ENCODE assay signal across 15 cellular contexts in genomic region chr4:184459413-184459812, GRCh38. TPM values are rescaled to one million over a fixed set of nuclear protein-coding genes. Genes with fewer than 3 reads are reported as not detected.
DNase-seq lines count a peak whose midpoint lies in the region; ATAC-seq and TF ChIP-seq lines count a peak whose summit lies in the region.
"Had no signal": no experiment of that assay in that cellular context is flagged by ENCODE, and none has a peak within 500 bp of the region (broad histone marks: within the 10 kb centered on the region; RNA-seq: fewer than 3 reads in every experiment).

No MANE protein-coding gene starts in this region.

- peak overlapping the region; percentile 29 for H3K27ac ChIP-seq in effector memory CD4-positive, alpha-beta T cell (ENCODE audit: insufficient read depth, low read length, poor library complexity, severe bottlenecking)
- H3K27ac ChIP-seq in dorsolateral prefrontal cortex, result peak overlapping the region in 1 of 59 donors; percentile 1
- H3K27ac ChIP-seq: gastrocnemius medialis, parathyroid adenoma, SJCRH30 had no signal

- peaks cover 19% of the 10 kb centered on the region for H3K36me3 Mint-ChIP-seq in activated CD4-positive, alpha-beta T cell treated with anti-CD3 and anti-CD28 coated beads for 36 hours (ENCODE audit: low read depth)
- peaks cover 20% of the 10 kb centered on the region for H3K36me3 Mint-ChIP-seq in T-cell
- H3K36me3 Mint-ChIP-seq in stimulated activated memory B cell treated with anti-CD40 and anti-IgM and Interleukin-4, amounts not matched to agents 10 μg/mL and 1 μg/mL and 100 μg/mL, for 72 hours, result peaks cover 38% of the 10 kb centered on the region

- H3K4me1 ChIP-seq in effector memory CD4-positive, alpha-beta T cell (ENCODE audit: control insufficient read depth, insufficient read depth, low read length, poor library complexity, severe bottlenecking), result peaks cover 13% of the 10 kb centered on the region
- H3K4me1 ChIP-seq: SJCRH30 had no signal

- H3K4me3 Mint-ChIP-seq in activated CD4-positive, alpha-beta T cell treated with anti-CD3 and anti-CD28 coated beads for 36 hours, result peak overlapping the region; percentile 4
- H3K4me3 Mint-ChIP-seq in T-cell, result peak overlapping the region in 2 of 3 donors; percentile 29 to 38
- H3K4me3 Mint-ChIP-seq in stimulated activated memory B cell treated with anti-CD40 and anti-IgM and Interleukin-4, amounts not matched to agents 10 μg/mL and 1 μg/mL and 100 μg/mL, for 72 hours, result no peak overlapping the region
- H3K4me3 Mint-ChIP-seq: activated CD4-positive, alpha-beta T cell treated with anti-CD3 and anti-CD28 coated beads, Interleukin-2, amount 10 ng/mL, durations not matched to agents 7 days and 5 days had no signal

- CTCF ChIA-PET in activated CD4-positive, alpha-beta T cell treated with anti-CD3 and anti-CD28 coated beads for 36 hours (lab: Charles Lee), result interaction anchor here (0.6 to 1.3 kb wide), 6 partner anchors 39 to 800 kb away, joined by 3 to 5 read pairs (median 4); partner anchors contain the start of gene TRAPPC11
- CTCF ChIA-PET in T-cell (lab: Charles Lee), result no interaction called here

- H3K4me1 Mint-ChIP-seq in activated CD4-positive, alpha-beta T cell treated with anti-CD3 and anti-CD28 coated beads for 36 hours, result peaks cover 72% of the 10 kb centered on the region
- peaks cover 89 to 92% (median 91%) of the 10 kb centered on the region in 3 donors for H3K4me1 Mint-ChIP-seq in T-cell
- peaks cover 83% of the 10 kb centered on the region for H3K4me1 Mint-ChIP-seq in stimulated activated memory B cell treated with anti-CD40 and anti-IgM and Interleukin-4, amounts not matched to agents 10 μg/mL and 1 μg/mL and 100 μg/mL, for 72 hours

- no peak overlapping the region for H3K4me3 ChIP-seq in effector memory CD4-positive, alpha-beta T cell (ENCODE audit: insufficient read depth, low read depth, low read length, poor library complexity, severe bottlenecking)
- no peak overlapping the region for H3K4me3 ChIP-seq in dorsolateral prefrontal cortex
- H3K4me3 ChIP-seq: gastrocnemius medialis, left lung, SJCRH30 had no signal

- no peaks in the 10 kb centered on the region for H3K27me3 ChIP-seq in effector memory CD4-positive, alpha-beta T cell (replicated peaks; ENCODE audit: control insufficient read depth, insufficient read depth, low read length, poor library complexity, severe bottlenecking)
- no peaks in the 10 kb centered on the region for H3K27me3 ChIP-seq in dorsolateral prefrontal cortex
- H3K27me3 ChIP-seq: gastrocnemius medialis, left lung, SJCRH30 had no signal

- DNase-seq in activated CD4-positive, alpha-beta T cell treated with anti-CD3 and anti-CD28 coated beads for 36 hours, result no peak
- no peak for DNase-seq in activated CD4-positive, alpha-beta T cell treated with anti-CD3 and anti-CD28 coated beads, Interleukin-2, amount 50 U/mL, for 1 hour
- no peak for DNase-seq in T-cell
- DNase-seq in effector memory CD4-positive, alpha-beta T cell, result no peak
- DNase-seq in dorsolateral prefrontal cortex, result no peak
- DNase-seq in NCI-H446 (lab: John Stamatoyannopoulos, UW), result no peak
- DNase-seq: activated CD4-positive, alpha-beta T cell treated with anti-CD3 and anti-CD28 coated beads, Interleukin-2, amount 10 ng/mL, durations not matched to agents 7 days and 5 days; gastrocnemius medialis; GOT3; left lung; SJCRH30; trophoblast cell had no signal

- H3K27me3 Mint-ChIP-seq in activated CD4-positive, alpha-beta T cell treated with anti-CD3 and anti-CD28 coated beads for 36 hours, result no peaks in the 10 kb centered on the region
- no peaks in the 10 kb centered on the region for H3K27me3 Mint-ChIP-seq in T-cell
- no peaks in the 10 kb centered on the region for H3K27me3 Mint-ChIP-seq in stimulated activated memory B cell treated with anti-CD40 and anti-IgM and Interleukin-4, amounts not matched to agents 10 μg/mL and 1 μg/mL and 100 μg/mL, for 72 hours
- H3K27me3 Mint-ChIP-seq: activated CD4-positive, alpha-beta T cell treated with anti-CD3 and anti-CD28 coated beads, Interleukin-2, amount 10 ng/mL, durations not matched to agents 7 days and 5 days had no signal

- TF ChIP-seq CTCF in dorsolateral prefrontal cortex (IDR thresholded peaks at IDR 0.05 in 54 of 56, conservative IDR thresholded peaks at IDR 0.05 in 2 of 56; ENCODE audit: low read depth in 1 of 56, partially characterized antibody in 56 of 56), result no peak

- peak; percentile 95 for ATAC-seq in activated CD4-positive, alpha-beta T cell treated with anti-CD3 and anti-CD28 coated beads for 36 hours
- ATAC-seq in T-cell (replicated peaks in 1 of 4), result peak in 3 of 4 experiments; percentile 70 to 78 (median 71)
- ATAC-seq in stimulated activated memory B cell treated with anti-CD40 and anti-IgM and Interleukin-4, amounts not matched to agents 10 μg/mL and 1 μg/mL and 100 μg/mL, for 72 hours, result no peak
- no peak for ATAC-seq in GM21447 (IDR thresholded peaks at IDR 0.05; ENCODE audit: unreplicated experiment)
- ATAC-seq: gastrocnemius medialis, left lung had no signal

- POLR2A ChIA-PET in activated CD4-positive, alpha-beta T cell treated with anti-CD3 and anti-CD28 coated beads for 36 hours (lab: Charles Lee), result interaction anchor here (0.7 to 1.6 kb wide), 4 partner anchors 15 to 177 kb away, joined by 3 to 7 read pairs (median 4); partner anchors contain the start of gene IRF2
- POLR2A ChIA-PET in T-cell (lab: Charles Lee), result interaction anchor here in 1 of 2 donors (0.5 to 0.7 kb wide), 2 partner anchors 11 to 17 kb away, joined by 3 to 6 read pairs; no protein-coding TSS in a partner anchor

- intact Hi-C loops in activated CD4-positive, alpha-beta T cell treated with anti-CD3 and anti-CD28 coated beads for 36 hours (cut with DNase I, micrococcal nuclease), result loop anchor here (1.0 to 5.0 kb wide), 5 partner anchors 13 to 78 kb away; partner anchors contain the start of gene IRF2 (in 1 of the 2)
- intact Hi-C loops in dorsolateral prefrontal cortex (cut with DNase I), result no loop called here

- peak overlapping the region; percentile 64 for H3K27ac Mint-ChIP-seq in activated CD4-positive, alpha-beta T cell treated with anti-CD3 and anti-CD28 coated beads for 36 hours
- H3K27ac Mint-ChIP-seq in T-cell, result peak overlapping the region; percentile 77 to 81
- peak overlapping the region; percentile 70 for H3K27ac Mint-ChIP-seq in stimulated activated memory B cell treated with anti-CD40 and anti-IgM and Interleukin-4, amounts not matched to agents 10 μg/mL and 1 μg/mL and 100 μg/mL, for 72 hours
- H3K27ac Mint-ChIP-seq: activated CD4-positive, alpha-beta T cell treated with anti-CD3 and anti-CD28 coated beads, Interleukin-2, amount 10 ng/mL, durations not matched to agents 7 days and 5 days had no signal

- H3K9me3 Mint-ChIP-seq in activated CD4-positive, alpha-beta T cell treated with anti-CD3 and anti-CD28 coated beads for 36 hours (ENCODE audit: low read depth), result no peaks in the 10 kb centered on the region
- no peaks in the 10 kb centered on the region for H3K9me3 Mint-ChIP-seq in T-cell
- peaks cover 4% of the 10 kb centered on the region for H3K9me3 Mint-ChIP-seq in stimulated activated memory B cell treated with anti-CD40 and anti-IgM and Interleukin-4, amounts not matched to agents 10 μg/mL and 1 μg/mL and 100 μg/mL, for 72 hours
- H3K9me3 Mint-ChIP-seq: activated CD4-positive, alpha-beta T cell treated with anti-CD3 and anti-CD28 coated beads, Interleukin-2, amount 10 ng/mL, durations not matched to agents 7 days and 5 days had no signal

- H3K9me3 ChIP-seq in effector memory CD4-positive, alpha-beta T cell (ENCODE audit: control insufficient read depth, low read length), result no peaks in the 10 kb centered on the region
- H3K9me3 ChIP-seq: gastrocnemius medialis, left lung, SJCRH30 had no signal

- no peaks in the 10 kb centered on the region for H3K36me3 ChIP-seq in effector memory CD4-positive, alpha-beta T cell (ENCODE audit: control insufficient read depth, insufficient read depth, low read length)
- H3K36me3 ChIP-seq: gastrocnemius medialis, SJCRH30 had no signal

RNA-seq across cellular contexts. Expression of gene IRF2, which starts 14.9 kb away (rescaled TPM):
- total RNA-seq in activated CD4-positive, alpha-beta T cell treated with anti-CD3 and anti-CD28 coated beads for 36 hours, result 10 to 100 TPM; 50.1 to 68.9 TPM
- total RNA-seq in T-cell, result 10 to 100 TPM; 45.5 to 73.4 (median 59.1) TPM
- 10 to 100 TPM; 18.8 to 61.7 (median 33.1) TPM for total RNA-seq in dorsolateral prefrontal cortex

Comparison
In these comparisons a context has a peak if more than half of its experiments do, and no peak if none do; other contexts are left out.
1. ATAC-seq: peak in activated CD4-positive, alpha-beta T cell treated with anti-CD3 and anti-CD28 coated beads for 36 hours (single experiment) and T-cell (3 of 4); none in stimulated activated memory B cell treated with anti-CD40 and anti-IgM and Interleukin-4, amounts not matched to agents 10 μg/mL and 1 μg/mL and 100 μg/mL, for 72 hours (single experiment) and GM21447 (single experiment).
2. intact Hi-C loops: an anchor here in activated CD4-positive, alpha-beta T cell treated with anti-CD3 and anti-CD28 coated beads for 36 hours (1.0 to 5.0 kb wide); none called in dorsolateral prefrontal cortex.
3. Peak in every context shown above with its lines, with median percentiles within 50 percentile points of each other: H3K27ac Mint-ChIP-seq.